ENCODE assay signal across 15 cellular contexts in genomic region chr21:45256912-45257672, GRCh38. TPM values are rescaled to one million over a fixed set of nuclear protein-coding genes. Genes with fewer than 3 reads are reported as not detected.
A peak's percentile ranks its signal among the peaks of the same experiment; 100 is the strongest.
DNase-seq lines count a peak whose midpoint lies in the region; ATAC-seq and TF ChIP-seq lines count a peak whose summit lies in the region.
"Had no signal": no experiment of that assay in that cellular context is flagged by ENCODE, and none has a peak within 500 bp of the region (broad histone marks: within the 10 kb centered on the region; RNA-seq: fewer than 3 reads in every experiment).

No MANE protein-coding gene starts in this region.

- H3K4me1 ChIP-seq in hepatocyte (ENCODE audit: insufficient read depth) = peaks cover 10% of the 10 kb centered on the region
- H3K4me1 ChIP-seq: pancreas had no signal

- no peaks in the 10 kb centered on the region for H3K36me3 ChIP-seq in hepatocyte (replicated peaks; ENCODE audit: insufficient read depth, low read depth)
- H3K36me3 ChIP-seq: pancreas had no signal

- H3K4me1 Mint-ChIP-seq in activated CD8-positive, alpha-beta T cell treated with anti-CD3 and anti-CD28 coated beads for 36 hours (ENCODE audit: low read depth) = peaks cover 20% of the 10 kb centered on the region
- H3K4me1 Mint-ChIP-seq in stimulated activated memory B cell treated with anti-CD40 and anti-IgM and Interleukin-4, amounts not matched to agents 10 μg/mL and 1 μg/mL and 100 μg/mL, for 72 hours = peaks cover 17% of the 10 kb centered on the region

- H3K27me3 ChIP-seq in hepatocyte = no peaks in the 10 kb centered on the region

- no peaks in the 10 kb centered on the region for H4K20me1 ChIP-seq in hepatocyte (ENCODE audit: insufficient read depth, poor library complexity, severe bottlenecking)

- H3K9me2 ChIP-seq in hepatocyte (replicated peaks; ENCODE audit: insufficient read depth) = no peaks in the 10 kb centered on the region

- H3K27me3 Mint-ChIP-seq in activated CD8-positive, alpha-beta T cell treated with anti-CD3 and anti-CD28 coated beads for 36 hours = peaks cover 6% of the 10 kb centered on the region
- H3K27me3 Mint-ChIP-seq in stimulated activated memory B cell treated with anti-CD40 and anti-IgM and Interleukin-4, amounts not matched to agents 10 μg/mL and 1 μg/mL and 100 μg/mL, for 72 hours = peaks cover 21% of the 10 kb centered on the region

- peak; percentile 58 for DNase-seq in activated CD8-positive, alpha-beta memory T cell treated with anti-CD3 and anti-CD28 coated beads for 24 hours
- DNase-seq in activated CD8-positive, alpha-beta memory T cell treated with anti-CD3 and anti-CD28 coated beads, Interleukin-2, amount 50 U/mL, for 4 hours = no peak
- peak; percentile 49 for DNase-seq in activated CD8-positive, alpha-beta T cell treated with anti-CD3 and anti-CD28 coated beads for 36 hours
- DNase-seq in hepatocyte (ENCODE audit: low spot score) (no peak), GM19238 (ENCODE audit: insufficient read length, low spot score) (no peak), DMS53 (lab: John Stamatoyannopoulos, UW) (no peak)
- DNase-seq: activated effector memory CD4-positive, alpha-beta T cell treated with Interleukin-2 at 50 U/mL for 16 hours; cerebellar nuclear complex; DMS79 treated with DMSO at 0.1 percent for 48 hours; NCI-H2081; stimulated activated CD4-positive, alpha-beta T cell treated with anti-CD3 and anti-CD28 coated beads, Interleukin-2, amount 100 ng/mL, for 24 hours had no signal

- no peak for TF ChIP-seq CTCF in activated CD8-positive, alpha-beta T cell treated with anti-CD3 and anti-CD28 coated beads for 36 hours (IDR thresholded peaks at IDR 0.05)
- TF ChIP-seq CTCF in hepatocyte (IDR thresholded peaks at IDR 0.05; ENCODE audit: poor library complexity) = no peak

- H3K27ac ChIP-seq in hepatocyte = no peak overlapping the region
- H3K27ac ChIP-seq: A549, pancreas had no signal

- POLR2A ChIA-PET in activated CD8-positive, alpha-beta T cell treated with anti-CD3 and anti-CD28 coated beads for 36 hours (lab: Charles Lee) = interaction anchor here (0.6 to 1.3 kb wide), 3 partner anchors 9 to 147 kb away, joined by 3 read pairs; no protein-coding TSS in a partner anchor

- H3K4me3 ChIP-seq in hepatocyte = no peak overlapping the region
- H3K4me3 ChIP-seq: A549, pancreas had no signal

- no peak overlapping the region for H3K4me3 Mint-ChIP-seq in activated CD8-positive, alpha-beta T cell treated with anti-CD3 and anti-CD28 coated beads for 36 hours
- no peak overlapping the region for H3K4me3 Mint-ChIP-seq in stimulated activated memory B cell treated with anti-CD40 and anti-IgM and Interleukin-4, amounts not matched to agents 10 μg/mL and 1 μg/mL and 100 μg/mL, for 72 hours

- no peaks in the 10 kb centered on the region for H3K36me3 Mint-ChIP-seq in activated CD8-positive, alpha-beta T cell treated with anti-CD3 and anti-CD28 coated beads for 36 hours (ENCODE audit: low read depth)
- no peaks in the 10 kb centered on the region for H3K36me3 Mint-ChIP-seq in stimulated activated memory B cell treated with anti-CD40 and anti-IgM and Interleukin-4, amounts not matched to agents 10 μg/mL and 1 μg/mL and 100 μg/mL, for 72 hours

- H2AFZ ChIP-seq in hepatocyte = no peak overlapping the region

- WGBS in hepatocyte (ENCODE audit: low lambda C conversion rate, missing lambda C conversion rate) = 51% methylated on average over 27 of the region's 27 CpGs

- intact Hi-C loops in activated CD8-positive, alpha-beta T cell treated with anti-CD3 and anti-CD28 coated beads for 36 hours (cut with micrococcal nuclease) = no loop called here

- no peak overlapping the region for H3K27ac Mint-ChIP-seq in activated CD8-positive, alpha-beta T cell treated with anti-CD3 and anti-CD28 coated beads for 36 hours
- no peak overlapping the region for H3K27ac Mint-ChIP-seq in stimulated activated memory B cell treated with anti-CD40 and anti-IgM and Interleukin-4, amounts not matched to agents 10 μg/mL and 1 μg/mL and 100 μg/mL, for 72 hours

- peak; percentile 68 for ATAC-seq in activated CD8-positive, alpha-beta T cell treated with anti-CD3 and anti-CD28 coated beads for 36 hours
- peak; percentile 37 for ATAC-seq in stimulated activated memory B cell treated with anti-CD40 and anti-IgM and Interleukin-4, amounts not matched to agents 10 μg/mL and 1 μg/mL and 100 μg/mL, for 72 hours
- ATAC-seq in HG02981 (IDR thresholded peaks at IDR 0.05; ENCODE audit: unreplicated experiment) = no peak

- H3K9me3 ChIP-seq in hepatocyte (ENCODE audit: low read depth) = no peaks in the 10 kb centered on the region
- H3K9me3 ChIP-seq: A549, pancreas had no signal

- no peaks in the 10 kb centered on the region for H3K79me2 ChIP-seq in hepatocyte

- H3K9me3 Mint-ChIP-seq in activated CD8-positive, alpha-beta T cell treated with anti-CD3 and anti-CD28 coated beads for 36 hours = no peaks in the 10 kb centered on the region
- H3K9me3 Mint-ChIP-seq in stimulated activated memory B cell treated with anti-CD40 and anti-IgM and Interleukin-4, amounts not matched to agents 10 μg/mL and 1 μg/mL and 100 μg/mL, for 72 hours = no peaks in the 10 kb centered on the region

- H3K4me2 ChIP-seq in hepatocyte = peak overlapping the region; percentile 36
- H3K4me2 ChIP-seq: A549 had no signal

- CTCF ChIA-PET in activated CD8-positive, alpha-beta T cell treated with anti-CD3 and anti-CD28 coated beads for 36 hours (lab: Charles Lee) = no interaction called here

RNA-seq across cellular contexts. Expression of gene POFUT2, which starts 30.6 kb away (rescaled TPM):
- total RNA-seq in activated CD8-positive, alpha-beta T cell treated with anti-CD3 and anti-CD28 coated beads for 36 hours = 10 to 100 TPM; 11.7 to 12.4 TPM
- total RNA-seq in hepatocyte = 25.5 and 30.7 TPM in 2 replicates
- polyA plus RNA-seq in hepatocyte = 54.4 and 57.7 TPM in 2 replicates

Comparison
In these comparisons a context has a peak if more than half of its experiments do, and no peak if none do; other contexts are left out.
1. DNase-seq: peak in activated CD8-positive, alpha-beta memory T cell treated with anti-CD3 and anti-CD28 coated beads for 24 hours (single experiment) and activated CD8-positive, alpha-beta T cell treated with anti-CD3 and anti-CD28 coated beads for 36 hours (single experiment); none in activated CD8-positive, alpha-beta memory T cell treated with anti-CD3 and anti-CD28 coated beads, Interleukin-2, amount 50 U/mL, for 4 hours (single experiment), hepatocyte (single experiment), GM19238 (single experiment) and DMS53 (single experiment).